20 cellular contexts compared by ENCODE assay signal in the genomic region with DNA sequence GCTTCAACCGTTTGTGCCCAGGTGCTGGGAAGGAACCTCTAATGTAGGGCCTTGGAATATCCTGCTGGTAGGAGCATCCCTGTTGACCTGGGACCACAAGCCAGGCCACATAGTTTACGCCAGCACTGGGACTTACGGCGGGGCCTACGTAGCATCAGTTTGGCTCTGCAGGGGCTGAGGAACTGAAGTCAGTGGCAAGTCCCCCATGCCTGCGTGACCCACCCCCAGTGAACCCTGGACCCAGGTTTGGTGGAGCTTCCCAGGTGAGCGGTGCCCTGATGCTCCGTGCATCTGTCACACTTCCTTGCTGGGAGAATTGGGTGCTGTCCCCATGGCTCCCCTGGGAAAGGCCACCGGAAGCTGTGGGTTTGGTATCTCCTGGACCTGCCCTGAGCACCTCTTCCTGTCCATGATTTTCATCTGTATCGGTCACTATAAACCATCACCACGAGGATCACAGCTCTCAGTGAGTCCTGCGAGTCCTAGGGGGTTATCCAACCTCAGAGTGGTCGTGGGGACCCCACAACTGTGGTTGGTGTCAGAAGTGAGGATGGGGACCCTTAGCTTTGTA. TPM values are rescaled to one million over a fixed set of nuclear protein-coding genes. Genes with fewer than 3 reads are reported as not detected.
"Had no signal": no experiment of that assay in that cellular context is flagged by ENCODE, and none has a peak within 500 bp of the region (broad histone marks: within the 10 kb centered on the region; RNA-seq: fewer than 3 reads in every experiment).

No MANE protein-coding gene starts in this region.

- H3K79me2 ChIP-seq: parathyroid adenoma had no signal

- DNase-seq: effector memory CD4-positive, alpha-beta T cell; heart left ventricle; hypothalamus; occipital lobe; psoas muscle; retina; right lobe of liver; stimulated activated CD4-positive, alpha-beta T cell treated with anti-CD3 and anti-CD28 coated beads, Interleukin-15, amount 100 ng/mL, for 24 hours; stimulated activated CD4-positive, alpha-beta T cell treated with anti-CD3 and anti-CD28 coated beads, Interleukin-1b, Interleukin-23, amount 100 ng/mL, for 48 hours; stimulated activated CD4-positive, alpha-beta T cell treated with anti-CD3 and anti-CD28 coated beads, Interleukin-4, amount 100 ng/mL, for 24 hours; stimulated activated naive B cell treated with anti-CD40 and anti-IgM and Interleukin-4, amounts not matched to agents 10 μg/mL and 1 μg/mL and 100 μg/mL, for 72 hours; stimulated activated naive CD8-positive, alpha-beta T cell treated with anti-CD3 and anti-CD28 coated beads, Interleukin-15, amount 100 ng/mL, for 72 hours; transverse colon had no signal

- H3K36me3 Mint-ChIP-seq: stimulated activated naive B cell treated with anti-CD40 and anti-IgM and Interleukin-4, amounts not matched to agents 10 μg/mL and 1 μg/mL and 100 μg/mL, for 72 hours had no signal

- H3K4me1 Mint-ChIP-seq: central memory CD8-positive, alpha-beta T cell had no signal

- H3K9me3 Mint-ChIP-seq: central memory CD8-positive, alpha-beta T cell; neural crest cell; stimulated activated naive B cell treated with anti-CD40 and anti-IgM and Interleukin-4, amounts not matched to agents 10 μg/mL and 1 μg/mL and 100 μg/mL, for 72 hours; stimulated activated naive CD8-positive, alpha-beta T cell treated with anti-CD3 and anti-CD28 coated beads, Interleukin-15, amount 100 ng/mL, for 72 hours had no signal

- H2AFZ ChIP-seq: parathyroid adenoma had no signal

- H3K27ac ChIP-seq: heart left ventricle, parathyroid adenoma, psoas muscle, right lobe of liver, thoracic aorta, transverse colon had no signal

- H3K4me3 ChIP-seq: heart left ventricle, psoas muscle, right lobe of liver, thoracic aorta, transverse colon had no signal

- H3K9me3 ChIP-seq: heart left ventricle, psoas muscle, right lobe of liver, thoracic aorta, transverse colon had no signal

- H3K27me3 ChIP-seq: right lobe of liver, transverse colon had no signal

- H3K4me3 Mint-ChIP-seq: central memory CD8-positive, alpha-beta T cell; neural crest cell; stimulated activated naive B cell treated with anti-CD40 and anti-IgM and Interleukin-4, amounts not matched to agents 10 μg/mL and 1 μg/mL and 100 μg/mL, for 72 hours had no signal

- H3K9ac ChIP-seq: parathyroid adenoma had no signal

- ATAC-seq: esophagus mucosa; heart left ventricle; left lobe of liver; psoas muscle; right lobe of liver; stimulated activated naive B cell treated with anti-CD40 and anti-IgM and Interleukin-4, amounts not matched to agents 10 μg/mL and 1 μg/mL and 100 μg/mL, for 72 hours; stimulated activated naive CD8-positive, alpha-beta T cell treated with anti-CD3 and anti-CD28 coated beads, Interleukin-15, amount 100 ng/mL, for 72 hours had no signal

- H3K27ac Mint-ChIP-seq: stimulated activated naive B cell treated with anti-CD40 and anti-IgM and Interleukin-4, amounts not matched to agents 10 μg/mL and 1 μg/mL and 100 μg/mL, for 72 hours; stimulated activated naive CD8-positive, alpha-beta T cell treated with anti-CD3 and anti-CD28 coated beads, Interleukin-15, amount 100 ng/mL, for 72 hours had no signal

- H3K36me3 ChIP-seq: heart left ventricle, right lobe of liver, thoracic aorta, transverse colon had no signal

- H3K4me1 ChIP-seq: parathyroid adenoma had no signal

RNA-seq across cellular contexts. Expression of a gene that starts 9.9 kb away (rescaled TPM):
- total RNA-seq: esophagus mucosa, fibroblast of lung, neural crest cell had no signal
- polyA plus RNA-seq: fibroblast of lung had no signal

RNA-seq across cellular contexts. Expression of a gene that starts 54.4 kb away (rescaled TPM):
- total RNA-seq: esophagus mucosa, occipital lobe had no signal
